ENCODE assay signal across 1 cellular context in genomic region chr10:79272353-79272752, GRCh38.
TF ChIP-seq lines count a peak whose summit lies in the region.

No MANE protein-coding gene starts in this region.

TF ChIP-seq in GM12878, 131 proteins besides CTCF, POLR2A, EP300 and RAD21 (continued from another document):
- TF ChIP-seq ZBTB33 (IDR thresholded peaks at IDR 0.05) (no peak), NKRF (conservative IDR thresholded peaks at IDR 0.05) (no peak), CBX5 (IDR thresholded peaks at IDR 0.05; ENCODE audit: low read depth) (no peak), E2F4 (IDR thresholded peaks at IDR 0.05; ENCODE audit: low read depth, low read length) (no peak), IKZF2 (IDR thresholded peaks at IDR 0.05) (no peak), E4F1 (IDR thresholded peaks at IDR 0.05; ENCODE audit: borderline replicate concordance, partially characterized antibody) (no peak), GATAD2B (conservative IDR thresholded peaks at IDR 0.05; ENCODE audit: low read depth) (no peak), CUX1 (IDR thresholded peaks at IDR 0.05; ENCODE audit: insufficient replicate concordance, low read depth, low read length) (no peak), ASH2L (IDR thresholded peaks at IDR 0.05; ENCODE audit: borderline replicate concordance, low read depth) (no peak), USF1 (IDR thresholded peaks at IDR 0.05; ENCODE audit: borderline replicate concordance, extremely low read length, insufficient read depth, low read depth, low read length) (no peak), TAF1 (IDR thresholded peaks at IDR 0.05; ENCODE audit: borderline replicate concordance, low read depth, low read length) (no peak), ELK1 (IDR thresholded peaks at IDR 0.05; ENCODE audit: low read depth, low read length) (no peak), LARP7 (IDR thresholded peaks at IDR 0.05) (no peak), HCFC1 (IDR thresholded peaks at IDR 0.05; ENCODE audit: low read length) (no peak), KAT2A (conservative IDR thresholded peaks at IDR 0.05; ENCODE audit: control insufficient read depth, low read depth, low read length) (no peak), EGR1 (IDR thresholded peaks at IDR 0.05; ENCODE audit: borderline replicate concordance in 1 of 2, low read depth in 2 of 2, low read length in 2 of 2) (no peak), RAD51 (IDR thresholded peaks at IDR 0.05) (no peak)
